13 cellular contexts compared by ENCODE assay signal in the genomic region with DNA sequence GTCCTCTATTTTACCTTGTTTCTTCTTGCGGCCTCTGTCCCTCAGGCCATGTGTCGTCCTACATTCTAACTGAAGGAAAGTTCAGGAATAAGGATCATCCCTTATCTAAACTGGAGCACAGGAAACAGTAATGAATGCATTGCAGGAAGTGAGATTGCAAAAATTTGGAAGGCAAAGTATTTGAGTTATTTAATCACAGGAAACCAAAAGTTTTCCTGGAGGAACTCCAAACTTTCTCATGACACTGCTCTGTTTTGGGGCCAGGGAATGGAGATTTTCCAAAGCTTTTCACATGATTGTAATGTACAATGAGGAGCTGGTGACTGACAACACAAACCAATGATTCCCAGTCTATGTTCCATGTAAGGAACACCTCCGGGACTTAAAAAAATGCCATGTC. TPM values are rescaled to one million over a fixed set of nuclear protein-coding genes. Genes with fewer than 3 reads are reported as not detected.
DNase-seq lines count a peak whose midpoint lies in the region; ATAC-seq and TF ChIP-seq lines count a peak whose summit lies in the region.
"Had no signal": no experiment of that assay in that cellular context is flagged by ENCODE, and none has a peak within 500 bp of the region (broad histone marks: within the 10 kb centered on the region; RNA-seq: fewer than 3 reads in every experiment).

No MANE protein-coding gene starts in this region.

- DNase-seq in GM03348 (ENCODE audit: low spot score) (peak; percentile 52), amniotic stem cell (lab: John Stamatoyannopoulos, UW) (peak; percentile 29), Right ventricle myocardium superior (no peak), skeletal muscle cell (ENCODE audit: low read depth) (peak; percentile 58), SHP77 (lab: John Stamatoyannopoulos, UW) (no peak), dorsolateral prefrontal cortex (no peak)
- no peak for DNase-seq in activated CD4-positive, alpha-beta memory T cell treated with anti-CD3 and anti-CD28 coated beads, Interleukin-2, amount 10 ng/mL, durations not matched to agents 7 days and 5 days
- DNase-seq in activated CD4-positive, alpha-beta T cell treated with anti-CD3 and anti-CD28 coated beads, Interleukin-2, amount 10 ng/mL, durations not matched to agents 24 days and 14 days = no peak
- DNase-seq: activated CD4-positive, CD25-positive, alpha-beta regulatory T cell; activated gamma-delta T cell; DMS79; GOT3; stimulated activated CD4-positive, alpha-beta T cell treated with anti-CD3 and anti-CD28 coated beads, Interleukin-2, amount 100 ng/mL, for 48 hours had no signal

- H3K27ac ChIP-seq in dorsolateral prefrontal cortex = peak overlapping the region in 3 of 59 donors; percentile 7 to 33 (median 27)

- peak; percentile 80 for ATAC-seq in Right ventricle myocardium superior (ENCODE audit: poor library complexity)

- H3K4me3 ChIP-seq in skeletal muscle cell (ENCODE audit: low read depth, low read length) = no peak overlapping the region
- no peak overlapping the region for H3K4me3 ChIP-seq in dorsolateral prefrontal cortex

- H3K27me3 ChIP-seq in dorsolateral prefrontal cortex = no peaks in the 10 kb centered on the region

- H3K27ac Mint-ChIP-seq in activated CD4-positive, alpha-beta memory T cell treated with anti-CD3 and anti-CD28 coated beads, Interleukin-2, amount 10 ng/mL, durations not matched to agents 7 days and 5 days = no peak overlapping the region
- H3K27ac Mint-ChIP-seq in activated CD4-positive, alpha-beta T cell treated with anti-CD3 and anti-CD28 coated beads, Interleukin-2, amount 10 ng/mL, durations not matched to agents 24 days and 14 days = no peak overlapping the region

- H3K4me1 Mint-ChIP-seq in activated CD4-positive, alpha-beta memory T cell treated with anti-CD3 and anti-CD28 coated beads, Interleukin-2, amount 10 ng/mL, durations not matched to agents 7 days and 5 days = no peaks in the 10 kb centered on the region
- no peaks in the 10 kb centered on the region for H3K4me1 Mint-ChIP-seq in activated CD4-positive, alpha-beta T cell treated with anti-CD3 and anti-CD28 coated beads, Interleukin-2, amount 10 ng/mL, durations not matched to agents 24 days and 14 days

- H3K9me3 Mint-ChIP-seq in activated CD4-positive, alpha-beta memory T cell treated with anti-CD3 and anti-CD28 coated beads, Interleukin-2, amount 10 ng/mL, durations not matched to agents 7 days and 5 days = no peaks in the 10 kb centered on the region
- H3K9me3 Mint-ChIP-seq in activated CD4-positive, alpha-beta T cell treated with anti-CD3 and anti-CD28 coated beads, Interleukin-2, amount 10 ng/mL, durations not matched to agents 24 days and 14 days = no peaks in the 10 kb centered on the region

- no peak for TF ChIP-seq CTCF in dorsolateral prefrontal cortex (IDR thresholded peaks at IDR 0.05 in 54 of 56, conservative IDR thresholded peaks at IDR 0.05 in 2 of 56; ENCODE audit: low read depth in 1 of 56, partially characterized antibody in 56 of 56)

- intact Hi-C loops in Right ventricle myocardium superior (cut with DNase I) (no loop called here), dorsolateral prefrontal cortex (cut with DNase I) (no loop called here)
- intact Hi-C loops in activated CD4-positive, alpha-beta T cell treated with anti-CD3 and anti-CD28 coated beads, Interleukin-2, amount 10 ng/mL, durations not matched to agents 24 days and 14 days (cut with micrococcal nuclease) = no loop called here

- no peaks in the 10 kb centered on the region for H3K27me3 Mint-ChIP-seq in activated CD4-positive, alpha-beta memory T cell treated with anti-CD3 and anti-CD28 coated beads, Interleukin-2, amount 10 ng/mL, durations not matched to agents 7 days and 5 days
- H3K27me3 Mint-ChIP-seq in activated CD4-positive, alpha-beta T cell treated with anti-CD3 and anti-CD28 coated beads, Interleukin-2, amount 10 ng/mL, durations not matched to agents 24 days and 14 days = peaks cover 3% of the 10 kb centered on the region

- no peak overlapping the region for H3K4me3 Mint-ChIP-seq in activated CD4-positive, alpha-beta memory T cell treated with anti-CD3 and anti-CD28 coated beads, Interleukin-2, amount 10 ng/mL, durations not matched to agents 7 days and 5 days
- H3K4me3 Mint-ChIP-seq in activated CD4-positive, alpha-beta T cell treated with anti-CD3 and anti-CD28 coated beads, Interleukin-2, amount 10 ng/mL, durations not matched to agents 24 days and 14 days = no peak overlapping the region

- CTCF ChIA-PET in activated CD4-positive, alpha-beta memory T cell treated with anti-CD3 and anti-CD28 coated beads, Interleukin-2, amount 10 ng/mL, durations not matched to agents 7 days and 5 days (lab: Charles Lee) = no interaction called here

- POLR2A ChIA-PET in activated CD4-positive, alpha-beta memory T cell treated with anti-CD3 and anti-CD28 coated beads, Interleukin-2, amount 10 ng/mL, durations not matched to agents 7 days and 5 days (lab: Charles Lee) = no interaction called here

- H3K36me3 Mint-ChIP-seq in activated CD4-positive, alpha-beta memory T cell treated with anti-CD3 and anti-CD28 coated beads, Interleukin-2, amount 10 ng/mL, durations not matched to agents 7 days and 5 days (ENCODE audit: low read depth) = no peaks in the 10 kb centered on the region
- no peaks in the 10 kb centered on the region for H3K36me3 Mint-ChIP-seq in activated CD4-positive, alpha-beta T cell treated with anti-CD3 and anti-CD28 coated beads, Interleukin-2, amount 10 ng/mL, durations not matched to agents 24 days and 14 days (ENCODE audit: low read depth)

RNA-seq across cellular contexts. Expression of a gene that starts 57.8 kb away (rescaled TPM):
- total RNA-seq in Right ventricle myocardium superior = 16.2 TPM
- total RNA-seq in activated CD4-positive, alpha-beta memory T cell treated with anti-CD3 and anti-CD28 coated beads, Interleukin-2, amount 10 ng/mL, durations not matched to agents 7 days and 5 days = under 1 TPM in 1 of 2 experiments, not detected in 1; 0.20 TPM
- not detected in 2 replicates for total RNA-seq in activated CD4-positive, alpha-beta T cell treated with anti-CD3 and anti-CD28 coated beads, Interleukin-2, amount 10 ng/mL, durations not matched to agents 24 days and 14 days
- 10 to 100 TPM; 22.7 to 95.4 (median 43.5) TPM for total RNA-seq in dorsolateral prefrontal cortex

Comparison
In these comparisons a context has a peak if more than half of its experiments do, and no peak if none do; other contexts are left out.
1. DNase-seq: peak in GM03348 (single experiment), amniotic stem cell (single experiment) and skeletal muscle cell (single experiment); none in Right ventricle myocardium superior (single experiment), activated CD4-positive, alpha-beta memory T cell treated with anti-CD3 and anti-CD28 coated beads, Interleukin-2, amount 10 ng/mL, durations not matched to agents 7 days and 5 days (single experiment), activated CD4-positive, alpha-beta T cell treated with anti-CD3 and anti-CD28 coated beads, Interleukin-2, amount 10 ng/mL, durations not matched to agents 24 days and 14 days (single experiment), SHP77 (0 of 2) and dorsolateral prefrontal cortex (0 of 10).
2. RNA of a gene that starts 57.8 kb away (total RNA-seq): 22.7 to 95.4 TPM in dorsolateral prefrontal cortex and 16.2 TPM in Right ventricle myocardium superior (single experiment); 0.20 TPM in activated CD4-positive, alpha-beta memory T cell treated with anti-CD3 and anti-CD28 coated beads, Interleukin-2, amount 10 ng/mL, durations not matched to agents 7 days and 5 days and not detected in activated CD4-positive, alpha-beta T cell treated with anti-CD3 and anti-CD28 coated beads, Interleukin-2, amount 10 ng/mL, durations not matched to agents 24 days and 14 days; every median in the first group is over 10 times any median in the second.